27 cellular contexts compared by ENCODE assay signal in the genomic region with DNA sequence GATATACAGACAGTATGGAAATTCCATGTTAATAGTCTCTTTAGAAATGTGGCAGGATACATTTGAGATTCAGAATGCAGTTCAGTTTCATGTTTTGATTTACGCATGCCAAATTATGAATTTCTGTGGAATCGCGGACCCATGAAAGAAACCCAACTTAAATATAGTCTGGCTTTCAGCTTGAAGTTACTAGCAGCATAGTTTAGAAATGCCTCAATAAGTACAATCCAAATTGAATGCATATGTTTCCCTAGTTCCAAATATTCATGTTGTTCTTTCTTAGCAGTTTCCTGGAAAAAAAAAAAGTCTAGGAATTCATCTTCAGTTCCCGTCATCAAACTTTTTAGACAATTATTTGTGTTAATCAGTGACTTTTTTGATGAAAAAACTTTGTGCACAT.
"Had no signal": no experiment of that assay in that cellular context is flagged by ENCODE, and none has a peak within 500 bp of the region (broad histone marks: within the 10 kb centered on the region; RNA-seq: fewer than 3 reads in every experiment).

No MANE protein-coding gene starts in this region.

- H3K9me3 Mint-ChIP-seq: activated B cell treated with CpG ODN at 0.5 μM for 24 hours; activated CD8-positive, alpha-beta T cell treated with anti-CD3 and anti-CD28 coated beads for 36 hours; activated naive CD4-positive, alpha-beta T cell treated with anti-CD3 and anti-CD28 coated beads, Interleukin-2, amount 50 U/mL, for 24 hours; activated naive CD8-positive, alpha-beta T cell treated with anti-CD3 and anti-CD28 coated beads, Interleukin-2, amount 50 U/mL, for 24 hours; activated T-helper 2 cell treated with anti-CD3 and anti-CD28 coated beads, Interferon-gamma antibody, Interleukin-2, Interleukin-4, amounts not matched to agents 10 μg/mL and 5 μg/mL and 100 μg/mL, durations not matched to agents 14 hours and 24 hours and 36 hours; effector memory CD8-positive, alpha-beta T cell; naive thymus-derived CD8-positive, alpha-beta T cell; neural progenitor cell; stimulated activated naive B cell treated with anti-CD40 and anti-IgM and Interleukin-4, amounts not matched to agents 10 μg/mL and 1 μg/mL and 100 μg/mL, for 72 hours; T-helper 2 cell treated with Interferon-gamma antibody and Interleukin-4, amounts not matched to agents 5 μg/mL and 100 μg/mL, for 36 hours had no signal

- H3K4me3 ChIP-seq: colonic mucosa, neural progenitor cell, right atrium auricular region, smooth muscle cell, stomach, tibial nerve had no signal

- H3K36me3 ChIP-seq: colonic mucosa, neural progenitor cell had no signal

- H3K9ac ChIP-seq: neural progenitor cell had no signal

- DNase-seq: activated B cell treated with CpG ODN at 0.5 μM for 24 hours; activated CD4-positive, alpha-beta T cell treated with anti-CD3 and anti-CD28 coated beads, Interleukin-2, amount 50 U/mL, for 1 hour; activated CD8-positive, alpha-beta T cell treated with anti-CD3 and anti-CD28 coated beads for 36 hours; activated naive CD8-positive, alpha-beta T cell treated with anti-CD3 and anti-CD28 coated beads, Interleukin-2, amount 50 U/mL, for 24 hours; activated T-cell treated with anti-CD3 and anti-CD28 coated beads, Interleukin-2, amount 50 U/mL, for 48 hours; colonic mucosa; effector memory CD8-positive, alpha-beta T cell; erythroblast; glutamatergic neuron; hippocampal formation; kidney; left colon; midbrain; naive thymus-derived CD8-positive, alpha-beta T cell; stimulated activated CD4-positive, alpha-beta T cell treated with anti-CD3 and anti-CD28 coated beads, Interleukin-1b, Interleukin-23, amount 100 ng/mL, for 48 hours; stimulated activated CD4-positive, alpha-beta T cell treated with anti-CD3 and anti-CD28 coated beads, Interleukin-4, amount 100 ng/mL, for 4 hours; stimulated activated CD8-positive, alpha-beta memory T cell treated with anti-CD3 and anti-CD28 coated beads, Interleukin-4, amount 100 ng/mL, for 48 hours; stimulated activated naive B cell treated with anti-CD40 and anti-IgM and Interleukin-4, amounts not matched to agents 10 μg/mL and 1 μg/mL and 100 μg/mL, for 72 hours; stomach; T-helper 1 cell had no signal

- H3K4me1 Mint-ChIP-seq: activated B cell treated with CpG ODN at 0.5 μM for 24 hours; activated naive CD4-positive, alpha-beta T cell treated with anti-CD3 and anti-CD28 coated beads, Interleukin-2, amount 50 U/mL, for 24 hours; activated naive CD8-positive, alpha-beta T cell treated with anti-CD3 and anti-CD28 coated beads, Interleukin-2, amount 50 U/mL, for 24 hours; neural progenitor cell; stimulated activated naive B cell treated with anti-CD40 and anti-IgM and Interleukin-4, amounts not matched to agents 10 μg/mL and 1 μg/mL and 100 μg/mL, for 72 hours had no signal

- H3K4me3 Mint-ChIP-seq: activated B cell treated with CpG ODN at 0.5 μM for 24 hours; activated CD8-positive, alpha-beta T cell treated with anti-CD3 and anti-CD28 coated beads for 36 hours; activated naive CD4-positive, alpha-beta T cell treated with anti-CD3 and anti-CD28 coated beads, Interleukin-2, amount 50 U/mL, for 24 hours; activated naive CD8-positive, alpha-beta T cell treated with anti-CD3 and anti-CD28 coated beads, Interleukin-2, amount 50 U/mL, for 24 hours; effector memory CD8-positive, alpha-beta T cell; naive thymus-derived CD8-positive, alpha-beta T cell; neural progenitor cell; stimulated activated naive B cell treated with anti-CD40 and anti-IgM and Interleukin-4, amounts not matched to agents 10 μg/mL and 1 μg/mL and 100 μg/mL, for 72 hours; T-helper 2 cell treated with Interferon-gamma antibody and Interleukin-4, amounts not matched to agents 5 μg/mL and 100 μg/mL, for 36 hours had no signal

- ATAC-seq: activated CD8-positive, alpha-beta T cell treated with anti-CD3 and anti-CD28 coated beads for 36 hours; activated naive CD8-positive, alpha-beta T cell treated with anti-CD3 and anti-CD28 coated beads, Interleukin-2, amount 50 U/mL, for 24 hours; effector memory CD8-positive, alpha-beta T cell; left colon; naive thymus-derived CD8-positive, alpha-beta T cell; stimulated activated naive B cell treated with anti-CD40 and anti-IgM and Interleukin-4, amounts not matched to agents 10 μg/mL and 1 μg/mL and 100 μg/mL, for 72 hours had no signal

- H3K36me3 Mint-ChIP-seq: activated naive CD4-positive, alpha-beta T cell treated with anti-CD3 and anti-CD28 coated beads, Interleukin-2, amount 50 U/mL, for 24 hours; naive thymus-derived CD8-positive, alpha-beta T cell; stimulated activated naive B cell treated with anti-CD40 and anti-IgM and Interleukin-4, amounts not matched to agents 10 μg/mL and 1 μg/mL and 100 μg/mL, for 72 hours had no signal

- H3K4me2 ChIP-seq: neural progenitor cell, smooth muscle cell had no signal

- H3K4me1 ChIP-seq: neural progenitor cell, stomach had no signal

- H3K27ac Mint-ChIP-seq: activated B cell treated with CpG ODN at 0.5 μM for 24 hours; activated CD8-positive, alpha-beta T cell treated with anti-CD3 and anti-CD28 coated beads for 36 hours; activated naive CD4-positive, alpha-beta T cell treated with anti-CD3 and anti-CD28 coated beads, Interleukin-2, amount 50 U/mL, for 24 hours; activated naive CD8-positive, alpha-beta T cell treated with anti-CD3 and anti-CD28 coated beads, Interleukin-2, amount 50 U/mL, for 24 hours; activated T-helper 2 cell treated with anti-CD3 and anti-CD28 coated beads, Interferon-gamma antibody, Interleukin-2, Interleukin-4, amounts not matched to agents 10 μg/mL and 5 μg/mL and 100 μg/mL, durations not matched to agents 14 hours and 24 hours and 36 hours; effector memory CD8-positive, alpha-beta T cell; naive thymus-derived CD8-positive, alpha-beta T cell; neural progenitor cell; stimulated activated naive B cell treated with anti-CD40 and anti-IgM and Interleukin-4, amounts not matched to agents 10 μg/mL and 1 μg/mL and 100 μg/mL, for 72 hours; T-helper 2 cell treated with Interferon-gamma antibody and Interleukin-4, amounts not matched to agents 5 μg/mL and 100 μg/mL, for 36 hours had no signal

- H3K27me3 ChIP-seq: colonic mucosa, neural progenitor cell, right atrium auricular region, stomach, tibial nerve had no signal

- H2AFZ ChIP-seq: neural progenitor cell had no signal

- H3K27ac ChIP-seq: colonic mucosa, neural progenitor cell, right atrium auricular region, stomach, tibial nerve had no signal

- H3K9me3 ChIP-seq: colonic mucosa, right atrium auricular region, stomach, tibial nerve had no signal
